ENCODE assay signal across 11 cellular contexts in the genomic region with DNA sequence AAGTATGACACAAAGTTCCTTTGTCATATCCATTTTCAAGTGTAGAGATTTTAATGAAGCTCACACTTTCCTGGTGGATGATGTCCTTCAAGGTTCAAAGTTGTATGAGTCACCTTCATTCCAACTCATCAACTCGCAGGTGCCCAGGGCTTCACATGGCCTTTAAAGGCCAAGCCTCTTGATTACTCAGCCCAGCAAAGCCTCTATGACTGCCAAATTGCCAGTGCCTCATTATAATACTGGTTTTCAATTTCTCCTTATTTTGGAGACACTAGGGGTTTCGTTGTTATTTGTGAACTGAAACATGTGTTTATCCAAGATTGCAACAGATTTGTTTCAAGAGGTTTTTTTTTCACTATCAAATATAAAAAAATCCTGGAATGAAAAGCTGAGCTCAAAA. TPM values are rescaled to one million over a fixed set of nuclear protein-coding genes. Genes with fewer than 3 reads are reported as not detected.
DNase-seq lines count a peak whose midpoint lies in the region; TF ChIP-seq lines count a peak whose summit lies in the region.
"Had no signal": no experiment of that assay in that cellular context is flagged by ENCODE, and none has a peak within 500 bp of the region (broad histone marks: within the 10 kb centered on the region; RNA-seq: fewer than 3 reads in every experiment).

No MANE protein-coding gene starts in this region.

- no peaks in the 10 kb centered on the region for H4K20me1 ChIP-seq in smooth muscle cell (ENCODE audit: low read depth)

- no peak overlapping the region for H3K9ac ChIP-seq in endodermal cell (ENCODE audit: extremely low read depth, low read length, poor library complexity, severe bottlenecking)
- H3K9ac ChIP-seq in smooth muscle cell (ENCODE audit: low read depth) = no peak overlapping the region

- H2AFZ ChIP-seq in smooth muscle cell (ENCODE audit: low read depth) = no peak overlapping the region

- no peak overlapping the region for H3K4me2 ChIP-seq in smooth muscle cell

- H3K4me3 Mint-ChIP-seq in MCF 10A (ENCODE audit: unreplicated experiment) = no peak overlapping the region
- no peak overlapping the region for H3K4me3 Mint-ChIP-seq in endodermal cell
- H3K4me3 Mint-ChIP-seq: B cell had no signal

- H3K27ac Mint-ChIP-seq in MCF 10A (ENCODE audit: low read depth, unreplicated experiment) (peak overlapping the region; percentile 76), endodermal cell (no peak overlapping the region)
- H3K27ac Mint-ChIP-seq: B cell had no signal

- H3K4me1 ChIP-seq in breast epithelium (no peaks in the 10 kb centered on the region), thyroid gland (no peaks in the 10 kb centered on the region), endodermal cell (ENCODE audit: control insufficient read depth, insufficient read depth, low read length) (no peaks in the 10 kb centered on the region), smooth muscle cell (ENCODE audit: low read depth) (no peaks in the 10 kb centered on the region)
- H3K4me1 ChIP-seq: heart right ventricle had no signal

- WGBS in thyroid gland, 2 donors = 34 to 35% methylated on average over 2 of the region's 2 CpGs
- 73% methylated on average over 2 of the region's 2 CpGs; no CpG with 5 or more reads in 1 of the 2 experiments for WGBS in endodermal cell (ENCODE audit: insufficient coverage in 1 of 2, insufficient read length in 1 of 2), 2 experiments
- 45% methylated on average over 2 of the region's 2 CpGs for WGBS in smooth muscle cell (ENCODE audit: low lambda C conversion rate)

- H3K27me3 ChIP-seq in breast epithelium = no peaks in the 10 kb centered on the region
- no peaks in the 10 kb centered on the region for H3K27me3 ChIP-seq in thyroid gland
- no peaks in the 10 kb centered on the region for H3K27me3 ChIP-seq in endodermal cell (ENCODE audit: control insufficient read depth, insufficient read depth, low read length, poor library complexity, severe bottlenecking)
- H3K27me3 ChIP-seq in smooth muscle cell (ENCODE audit: low read depth) = no peaks in the 10 kb centered on the region
- H3K27me3 ChIP-seq: heart right ventricle had no signal

- H3K27ac ChIP-seq in breast epithelium = no peak overlapping the region
- no peak overlapping the region for H3K27ac ChIP-seq in thyroid gland
- no peak overlapping the region for H3K27ac ChIP-seq in endodermal cell (ENCODE audit: low read depth, low read length)
- H3K27ac ChIP-seq in smooth muscle cell (ENCODE audit: low read depth) = no peak overlapping the region
- H3K27ac ChIP-seq: heart right ventricle had no signal

- intact Hi-C loops in MCF 10A (cut with micrococcal nuclease) (no loop called here), breast epithelium (cut with DNase I; ENCODE audit: low total_unique reads) (no loop called here), thyroid gland (cut with DNase I) (no loop called here)

- H3K27me3 Mint-ChIP-seq in MCF 10A (ENCODE audit: insufficient read depth, unreplicated experiment) = no peaks in the 10 kb centered on the region
- no peaks in the 10 kb centered on the region for H3K27me3 Mint-ChIP-seq in endodermal cell (ENCODE audit: insufficient read depth)
- H3K27me3 Mint-ChIP-seq: B cell had no signal

- no peaks in the 10 kb centered on the region for H3K79me2 ChIP-seq in smooth muscle cell (ENCODE audit: low read depth)

- H3K36me3 ChIP-seq in breast epithelium (no peaks in the 10 kb centered on the region), thyroid gland (no peaks in the 10 kb centered on the region), endodermal cell (ENCODE audit: control insufficient read depth, insufficient read depth, low read length) (no peaks in the 10 kb centered on the region), smooth muscle cell (ENCODE audit: low read depth) (no peaks in the 10 kb centered on the region)
- H3K36me3 ChIP-seq: heart right ventricle had no signal

- CTCF ChIA-PET in MCF 10A (lab: Yijun Ruan, JAX) = interaction anchor here (0.7 kb wide), 1 partner anchor 83 kb away, joined by 3 read pairs; no protein-coding TSS in a partner anchor

- H3K4me1 Mint-ChIP-seq in MCF 10A (ENCODE audit: insufficient read depth, unreplicated experiment) (no peaks in the 10 kb centered on the region), endodermal cell (peaks cover 14% of the 10 kb centered on the region)
- H3K4me1 Mint-ChIP-seq: B cell had no signal

- POLR2A ChIA-PET in MCF 10A (lab: Yijun Ruan, JAX) = interaction anchor here (0.9 to 1.9 kb wide), 2 partner anchors 45 to 322 kb away, joined by 3 to 14 read pairs; a partner anchor contains a TSS

- H3K9me3 Mint-ChIP-seq in MCF 10A (ENCODE audit: unreplicated experiment) (no peaks in the 10 kb centered on the region), endodermal cell (peaks cover 10% of the 10 kb centered on the region)

- H3K36me3 Mint-ChIP-seq in MCF 10A (ENCODE audit: insufficient read depth, unreplicated experiment) (no peaks in the 10 kb centered on the region), endodermal cell (ENCODE audit: low read depth) (no peaks in the 10 kb centered on the region)

- BruUV-seq in MCF 10A (replicated peaks; lab: Mats Ljungman, UMichigan) = no TSS peak

- no peaks in the 10 kb centered on the region for H3F3A ChIP-seq in smooth muscle cell (ENCODE audit: low read depth)

- DNase-seq in MCF 10A (ENCODE audit: unreplicated experiment) (peak; percentile 85), breast epithelium (ENCODE audit: low spot score in 2 of 2) (no peak), RPMI7951 (ENCODE audit: low read depth) (peak; percentile 84), fibroblast of the conjunctiva (ENCODE audit: low read depth) (peak; percentile 10), thyroid gland (peak; percentile 31 to 54), endodermal cell (no peak), UCSD-AML1 (lab: John Stamatoyannopoulos, UW; ENCODE audit: unreplicated experiment) (no peak), smooth muscle cell (lab: John Stamatoyannopoulos, UW; ENCODE audit: unreplicated experiment) (no peak)
- DNase-seq: heart right ventricle, NCI-H146 had no signal

- no peak overlapping the region for H3K4me3 ChIP-seq in breast epithelium
- H3K4me3 ChIP-seq in thyroid gland (replicated peaks in 1 of 3) = no peak overlapping the region
- no peak overlapping the region for H3K4me3 ChIP-seq in endodermal cell (ENCODE audit: low read length)
- H3K4me3 ChIP-seq in smooth muscle cell = no peak overlapping the region
- H3K4me3 ChIP-seq: heart right ventricle had no signal

- no peak for TF ChIP-seq POLR2A in breast epithelium (IDR thresholded peaks at IDR 0.05)
- TF ChIP-seq POLR2A in thyroid gland (IDR thresholded peaks at IDR 0.05) = no peak

- no peak for TF ChIP-seq CTCF in MCF 10A (IDR thresholded peaks at IDR 0.05; ENCODE audit: unreplicated experiment)
- no peak for TF ChIP-seq CTCF in breast epithelium (IDR thresholded peaks at IDR 0.05)
- no peak for TF ChIP-seq CTCF in thyroid gland (IDR thresholded peaks at IDR 0.05)
- TF ChIP-seq CTCF in endodermal cell (conservative IDR thresholded peaks at IDR 0.05) = no peak
- no peak for TF ChIP-seq CTCF in smooth muscle cell (IDR thresholded peaks at IDR 0.05; ENCODE audit: borderline replicate concordance, insufficient read depth, poor library complexity, severe bottlenecking)

- H3K9me3 ChIP-seq in breast epithelium = no peaks in the 10 kb centered on the region
- no peaks in the 10 kb centered on the region for H3K9me3 ChIP-seq in thyroid gland
- no peaks in the 10 kb centered on the region for H3K9me3 ChIP-seq in endodermal cell (ENCODE audit: control insufficient read depth, low read length)
- no peaks in the 10 kb centered on the region for H3K9me3 ChIP-seq in smooth muscle cell (replicated peaks; ENCODE audit: low read depth)

RNA-seq across cellular contexts. Expression of a gene that starts 45.9 kb away (rescaled TPM):
- 53.7 and 73.0 TPM in 2 replicates for total RNA-seq in MCF 10A (2022)
- 10 to 100 TPM; 32.4 to 59.6 (median 47.8) TPM for total RNA-seq in breast epithelium
- 31.2 and 45.4 TPM in 2 replicates for total RNA-seq in RPMI7951 (2014; rRNA removed; shearing (Covaris generic))
- total RNA-seq in thyroid gland = 10 to 100 TPM; 31.6 to 45.8 (median 34.4) TPM
- 10 to 100 TPM; 36.6 to 39.2 TPM for total RNA-seq in endodermal cell
- 20.9 TPM for polyA plus RNA-seq in endodermal cell (2013, experiment 1 of 2)
- polyA plus RNA-seq in endodermal cell (2013, experiment 2 of 2) = 20.5 TPM
- total RNA-seq in smooth muscle cell = 70.4 and 96.1 TPM in 2 replicates
- polyA plus RNA-seq in smooth muscle cell = 16.2 and 18.6 TPM in 2 replicates

Comparison
In these comparisons a context has a peak if more than half of its experiments do, and no peak if none do; other contexts are left out.
1. DNase-seq: peak in MCF 10A (single experiment), RPMI7951 (single experiment), fibroblast of the conjunctiva (single experiment) and thyroid gland (2 of 2); none in breast epithelium (0 of 2), endodermal cell (single experiment), UCSD-AML1 (single experiment) and smooth muscle cell (single experiment).